31 cellular contexts compared by ENCODE assay signal in the genomic region with DNA sequence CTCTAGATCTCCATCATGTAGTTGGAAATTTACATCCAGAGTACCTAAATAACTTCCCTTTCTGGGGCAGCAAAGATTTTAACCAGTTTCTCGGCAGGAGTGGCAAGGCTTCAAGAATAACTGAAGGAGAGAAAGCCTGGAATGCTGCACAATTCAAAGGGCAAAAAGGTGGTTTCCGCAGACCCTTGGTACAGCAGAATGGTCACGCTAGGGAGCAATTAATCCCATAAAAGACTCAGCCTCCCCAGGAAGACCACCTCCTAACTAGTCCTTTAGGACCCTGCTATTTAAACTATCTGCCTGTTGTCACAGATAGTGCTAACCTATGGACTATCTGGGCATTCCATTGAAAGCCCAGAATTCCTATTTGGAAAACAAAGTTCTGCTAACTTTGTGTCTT. TPM values are rescaled to one million over a fixed set of nuclear protein-coding genes. Genes with fewer than 3 reads are reported as not detected.
DNase-seq lines count a peak whose midpoint lies in the region; ATAC-seq, FAIRE-seq and TF ChIP-seq lines count a peak whose summit lies in the region.
"Had no signal": no experiment of that assay in that cellular context is flagged by ENCODE, and none has a peak within 500 bp of the region (broad histone marks: within the 10 kb centered on the region; RNA-seq: fewer than 3 reads in every experiment).

No MANE protein-coding gene starts in this region.

- no peak for TF ChIP-seq POLR2A in H1 (IDR thresholded peaks at IDR 0.05; ENCODE audit: control extremely low read depth in 1 of 2, low read depth in 2 of 2, low read length in 2 of 2)

- 0 out of 2 replicates have a peak overlapping the region, but pooled peaks have one; percentile 50 for H2BK20ac ChIP-seq in H1 (ENCODE audit: low read length)

- no peaks in the 10 kb centered on the region for H3K4me1 Mint-ChIP-seq in CD8-positive, alpha-beta memory T cell
- H3K4me1 Mint-ChIP-seq: activated CD4-positive, alpha-beta T cell treated with anti-CD3 and anti-CD28 coated beads for 36 hours; activated naive CD4-positive, alpha-beta T cell treated with anti-CD3 and anti-CD28 coated beads, Interleukin-2, amount 50 U/mL, for 24 hours; immature natural killer cell had no signal

- H4K8ac ChIP-seq in H1 (ENCODE audit: extremely low read depth, insufficient read depth, low read length) = no peak overlapping the region

- no peaks in the 10 kb centered on the region for H3K79me1 ChIP-seq in H1 (ENCODE audit: low read depth, low read length)

- TF ChIP-seq EP300 in H1 (IDR thresholded peaks at IDR 0.05; ENCODE audit: borderline replicate concordance in 1 of 2, low read depth in 2 of 2, low read length in 2 of 2) = peak in 1 of 2 experiments; percentile 47; a peak in 1 of 3 replicates

- no peaks in the 10 kb centered on the region for H3F3A ChIP-seq in smooth muscle cell (ENCODE audit: low read depth)

- no peak overlapping the region for H3K23ac ChIP-seq in H1 (ENCODE audit: insufficient read length)

- no peak overlapping the region for H3K27ac Mint-ChIP-seq in CD8-positive, alpha-beta memory T cell
- H3K27ac Mint-ChIP-seq: activated CD4-positive, alpha-beta T cell treated with anti-CD3 and anti-CD28 coated beads for 36 hours; activated CD8-positive, alpha-beta T cell treated with anti-CD3 and anti-CD28 coated beads for 36 hours; activated naive CD4-positive, alpha-beta T cell treated with anti-CD3 and anti-CD28 coated beads, Interleukin-2, amount 50 U/mL, for 24 hours; HFFc6; immature natural killer cell; stimulated activated naive CD8-positive, alpha-beta T cell treated with anti-CD3 and anti-CD28 coated beads, Interleukin-15, Interleukin-2, amounts not matched to agents 100 ng/mL and 50 ng/mL, for 24 hours had no signal

- H3K9me3 Mint-ChIP-seq in CD8-positive, alpha-beta memory T cell = peaks cover 2 to 21% (median 14%) of the 10 kb centered on the region in 5 donors

- no peak overlapping the region for H3K4ac ChIP-seq in H1 (replicated peaks; ENCODE audit: insufficient read length, low read depth, low read length)

- H4K91ac ChIP-seq in H1 (replicated peaks; ENCODE audit: insufficient read length, low read length) = no peak overlapping the region

- no peak overlapping the region for H2BK12ac ChIP-seq in H1 (ENCODE audit: low read depth, low read length)

- peak overlapping the region; percentile 47 for H3K27ac ChIP-seq in HUES64 (ENCODE audit: low read depth, low read length)
- no peak overlapping the region; the same call in 1 of the 2 replicates for H3K27ac ChIP-seq in H1 (ENCODE audit: low read depth, low read length)
- H3K27ac ChIP-seq in iPS-20b (ENCODE audit: low read length) = peak overlapping the region; percentile 35
- H3K27ac ChIP-seq in smooth muscle cell (ENCODE audit: low read depth) = no peak overlapping the region
- H3K27ac ChIP-seq in CD8-positive, alpha-beta memory T cell (ENCODE audit: low read depth, low read length) = no peak overlapping the region
- H3K27ac ChIP-seq: BLaER1, spleen, thyroid gland had no signal

- H3K4me3 ChIP-seq in HUES64 (ENCODE audit: low read length) (peak overlapping the region; percentile 55), H1 (ENCODE audit: extremely low read depth in 1 of 4, insufficient read depth in 2 of 4, low read depth in 3 of 4, low read length in 4 of 4) (peak overlapping the region; percentile 50 to 64 (median 58); a peak in 7 of 8 replicates), iPS-20b (ENCODE audit: low read length) (peak overlapping the region; percentile 72), smooth muscle cell (no peak overlapping the region)
- no peak overlapping the region for H3K4me3 ChIP-seq in CD8-positive, alpha-beta memory T cell (ENCODE audit: low read length)
- H3K4me3 ChIP-seq: BLaER1, K562, spleen, thyroid gland had no signal

- no peak overlapping the region for H4K5ac ChIP-seq in H1 (ENCODE audit: insufficient read length, low read depth, low read length)

- H3K36me3 Mint-ChIP-seq in CD8-positive, alpha-beta memory T cell = peaks cover 0 to 1% (median 0%) of the 10 kb centered on the region in 3 donors

- peak overlapping the region; percentile 54; the same call in 1 of the 2 replicates for H2BK5ac ChIP-seq in H1 (ENCODE audit: low read depth, low read length)

- H3K27me3 ChIP-seq in HUES64 (ENCODE audit: insufficient read depth, low read length) (peaks cover 37% of the 10 kb centered on the region), H1 (replicated peaks in 1 of 4; ENCODE audit: control insufficient read depth in 3 of 4, extremely low read depth in 1 of 4, insufficient read depth in 3 of 4, low read length in 3 of 4) (peaks cover 5 to 33% (median 23%) of the 10 kb centered on the region in 4 experiments), iPS-20b (ENCODE audit: insufficient read depth, low read length) (peaks cover 37% of the 10 kb centered on the region), smooth muscle cell (ENCODE audit: low read depth) (peaks cover 68% of the 10 kb centered on the region)
- no peaks in the 10 kb centered on the region for H3K27me3 ChIP-seq in CD8-positive, alpha-beta memory T cell (ENCODE audit: insufficient read depth, low read length, poor library complexity, severe bottlenecking)
- H3K27me3 ChIP-seq: thyroid gland had no signal

- peak; percentile 13 for FAIRE-seq in H1 (lab: Jason Lieb, UNC)
- FAIRE-seq: bronchial epithelial cell, GM12892, K562 had no signal

- DNase-seq in H1 (ENCODE audit: low read depth in 1 of 2, low spot score in 2 of 2) (no peak), smooth muscle cell (lab: John Stamatoyannopoulos, UW; ENCODE audit: unreplicated experiment) (no peak), SIG-M5 (lab: John Stamatoyannopoulos, UW) (no peak)
- DNase-seq in CD8-positive, alpha-beta memory T cell = no peak
- DNase-seq: activated CD8-positive, alpha-beta memory T cell treated with anti-CD3 and anti-CD28 coated beads, Interleukin-2, amount 50 U/mL, for 48 hours; DMS153; effector CD8-positive, alpha-beta T cell; HFFc6; immature natural killer cell; NCI-H1105; stimulated activated CD4-positive, alpha-beta T cell treated with anti-CD3 and anti-CD28 coated beads, Interleukin-2, amount 100 ng/mL, for 24 hours; stimulated activated CD8-positive, alpha-beta memory T cell treated with anti-CD3 and anti-CD28 coated beads, Interleukin-4, amount 100 ng/mL, for 48 hours; SW 1271; thyroid gland had no signal

- 4% methylated on average over 3 of the region's 3 CpGs for WGBS in HUES64
- 0% methylated on average over 3 of the region's 3 CpGs; no CpG with 5 or more reads in 1 of the 2 experiments for WGBS in H1 (ENCODE audit: extremely low coverage in 1 of 2, insufficient coverage in 1 of 2, insufficient read length in 1 of 2, insufficient replicate concordance in 2 of 2, low coverage in 1 of 2, low lambda C conversion rate in 2 of 2, missing lambda C conversion rate in 1 of 2), 2 experiments
- 23% methylated on average over 3 of the region's 3 CpGs for whole genome bisulfite sequencing in smooth muscle cell (ENCODE audit: low lambda C conversion rate)

- H3K4me1 ChIP-seq in HUES64 (ENCODE audit: insufficient read depth, low read length) (peaks cover 26% of the 10 kb centered on the region), H1 (replicated peaks in 1 of 4; ENCODE audit: control insufficient read depth in 3 of 4, insufficient read depth in 4 of 4, low read length in 3 of 4) (peaks cover 0 to 18% (median 10%) of the 10 kb centered on the region in 4 experiments; a peak in 6 of 7 replicates), iPS-20b (ENCODE audit: insufficient read depth, low read length) (peaks cover 19% of the 10 kb centered on the region; the same call in 1 of the 2 replicates), smooth muscle cell (ENCODE audit: low read depth) (peaks cover 22% of the 10 kb centered on the region)
- no peaks in the 10 kb centered on the region for H3K4me1 ChIP-seq in CD8-positive, alpha-beta memory T cell (ENCODE audit: insufficient read depth, low read length)
- H3K4me1 ChIP-seq: BLaER1, spleen, thyroid gland had no signal

- H3K79me2 ChIP-seq in H1 (ENCODE audit: control insufficient read depth in 1 of 2, insufficient read depth in 2 of 2, low read length in 2 of 2) = no peaks in the 10 kb centered on the region
- no peaks in the 10 kb centered on the region for H3K79me2 ChIP-seq in smooth muscle cell (ENCODE audit: low read depth)

- H2AFZ ChIP-seq in H1 (ENCODE audit: low read length) (peak overlapping the region; percentile 4; the same call in 1 of the 2 replicates), smooth muscle cell (ENCODE audit: low read depth) (no peak overlapping the region)

- ATAC-seq in GM21367 (IDR thresholded peaks at IDR 0.05; ENCODE audit: unreplicated experiment) = no peak
- ATAC-seq: activated CD4-positive, alpha-beta T cell treated with anti-CD3 and anti-CD28 coated beads for 36 hours; activated CD8-positive, alpha-beta T cell treated with anti-CD3 and anti-CD28 coated beads for 36 hours; K562 had no signal

- TF ChIP-seq RAD21 in H1 (IDR thresholded peaks at IDR 0.05 in 1 of 2, conservative IDR thresholded peaks at IDR 0.05 in 1 of 2; ENCODE audit: low read depth in 2 of 2, low read length in 2 of 2) = no peak

- H3K4me3 Mint-ChIP-seq in CD8-positive, alpha-beta memory T cell = no peak overlapping the region
- H3K4me3 Mint-ChIP-seq: activated CD4-positive, alpha-beta T cell treated with anti-CD3 and anti-CD28 coated beads for 36 hours; activated CD8-positive, alpha-beta T cell treated with anti-CD3 and anti-CD28 coated beads for 36 hours; activated naive CD4-positive, alpha-beta T cell treated with anti-CD3 and anti-CD28 coated beads, Interleukin-2, amount 50 U/mL, for 24 hours; HFFc6; immature natural killer cell; stimulated activated naive CD8-positive, alpha-beta T cell treated with anti-CD3 and anti-CD28 coated beads, Interleukin-15, Interleukin-2, amounts not matched to agents 100 ng/mL and 50 ng/mL, for 24 hours had no signal

- H3K9me3 ChIP-seq in HUES64 (ENCODE audit: insufficient read depth, low read depth, low read length) (no peaks in the 10 kb centered on the region), H1 (ENCODE audit: insufficient read depth in 2 of 2, low read depth in 1 of 2, low read length in 1 of 2) (peaks cover 0 to 10% of the 10 kb centered on the region in 2 experiments; a peak in 2 of 4 replicates), iPS-20b (ENCODE audit: insufficient read depth, low read depth, low read length) (no peaks in the 10 kb centered on the region), smooth muscle cell (replicated peaks; ENCODE audit: low read depth) (no peaks in the 10 kb centered on the region)
- no peaks in the 10 kb centered on the region for H3K9me3 ChIP-seq in CD8-positive, alpha-beta memory T cell (ENCODE audit: low read length)
- H3K9me3 ChIP-seq: thyroid gland had no signal

- H2AK5ac ChIP-seq in H1 (ENCODE audit: low read depth, low read length) = no peak overlapping the region

- H3K23me2 ChIP-seq in H1 (ENCODE audit: low read depth, low read length) = peaks cover 6% of the 10 kb centered on the region; the same call in 1 of the 2 replicates

- CTCF ChIA-PET in H1 (lab: Charles Lee; ENCODE audit: partially characterized antibody) = interaction anchor here (0.7 to 1.4 kb wide), 12 partner anchors 42 to 574 kb away, joined by 3 to 10 read pairs (median 4); no protein-coding TSS in a partner anchor
- CTCF ChIA-PET in CD8-positive, alpha-beta memory T cell (lab: Charles Lee) = no interaction called here

- POLR2A ChIA-PET in H1 (lab: Charles Lee; ENCODE audit: partially characterized antibody) = no interaction called here
- POLR2A ChIA-PET in CD8-positive, alpha-beta memory T cell (lab: Charles Lee) = no interaction called here

- H3K27me3 Mint-ChIP-seq in CD8-positive, alpha-beta memory T cell = peaks cover 11 to 30% of the 10 kb centered on the region in 2 donors

- H4K20me1 ChIP-seq in H1 (replicated peaks in 1 of 2; ENCODE audit: control insufficient read depth in 1 of 2, insufficient read depth in 2 of 2, low read length in 2 of 2) (no peaks in the 10 kb centered on the region), smooth muscle cell (ENCODE audit: low read depth) (no peaks in the 10 kb centered on the region)
- H4K20me1 ChIP-seq: BLaER1 had no signal

- H3K4me2 ChIP-seq in H1 (ENCODE audit: insufficient read depth in 1 of 2, low read depth in 2 of 2, low read length in 2 of 2) = peak overlapping the region; percentile 84 to 98
- peak overlapping the region; percentile 78 for H3K4me2 ChIP-seq in smooth muscle cell
- H3K4me2 ChIP-seq: BLaER1 had no signal

- no peak overlapping the region for H2BK15ac ChIP-seq in H1 (ENCODE audit: low read length)

- H3K36me3 ChIP-seq in HUES64 (ENCODE audit: insufficient read depth, low read length) = no peaks in the 10 kb centered on the region
- H3K36me3 ChIP-seq in H1 (ENCODE audit: control insufficient read depth in 2 of 4, insufficient read depth in 4 of 4, low read length in 3 of 4) = no peaks in the 10 kb centered on the region
- no peaks in the 10 kb centered on the region for H3K36me3 ChIP-seq in iPS-20b (ENCODE audit: insufficient read depth, low read depth, low read length)
- no peaks in the 10 kb centered on the region for H3K36me3 ChIP-seq in smooth muscle cell (ENCODE audit: low read depth)
- H3K36me3 ChIP-seq in CD8-positive, alpha-beta memory T cell (ENCODE audit: insufficient read depth, low read length) = no peaks in the 10 kb centered on the region
- H3K36me3 ChIP-seq: BLaER1, spleen, thyroid gland had no signal

- H3K18ac ChIP-seq in H1 (ENCODE audit: extremely low read depth, low read length) = no peak overlapping the region

- H3K9ac ChIP-seq in HUES64 (ENCODE audit: low read depth, low read length) = peak overlapping the region; percentile 61; the same call in 1 of the 2 replicates
- H3K9ac ChIP-seq in H1 (replicated peaks in 1 of 4; ENCODE audit: extremely low read depth in 1 of 4, low read depth in 3 of 4, low read length in 3 of 4) = peak overlapping the region in 1 of 4 experiments; percentile 15; a peak in 1 of 7 replicates
- H3K9ac ChIP-seq in iPS-20b (ENCODE audit: low read depth, low read length) = peak overlapping the region; percentile 75; the same call in 1 of the 2 replicates
- no peak overlapping the region for H3K9ac ChIP-seq in smooth muscle cell (ENCODE audit: low read depth)
- H3K9ac ChIP-seq: BLaER1 had no signal

- no peak overlapping the region for H2BK120ac ChIP-seq in H1 (replicated peaks; ENCODE audit: low read depth, low read length)

- TF ChIP-seq CTCF in H1 (IDR thresholded peaks at IDR 0.05; ENCODE audit: control extremely low read depth in 1 of 3, insufficient read depth in 1 of 3, low read depth in 1 of 3, low read length in 3 of 3) (no peak), smooth muscle cell (IDR thresholded peaks at IDR 0.05; ENCODE audit: borderline replicate concordance, insufficient read depth, poor library complexity, severe bottlenecking) (no peak)

- no peak overlapping the region for H3K14ac ChIP-seq in H1 (ENCODE audit: insufficient read length)

- H3K56ac ChIP-seq in H1 (replicated peaks; ENCODE audit: insufficient read length, low read depth, low read length) = no peak overlapping the region

RNA-seq across cellular contexts. Expression of gene HTR1A, which starts 3.6 kb away (rescaled TPM):
- 3.1 TPM for polyA plus RNA-seq in HUES64 (2013, experiment 1 of 2)
- polyA plus RNA-seq in HUES64 (2013, experiment 2 of 2) = 1.4 TPM
- total RNA-seq in H1 (2021; fragmentation: NEBNext Ultra II Directional; extraction: Animal tissue kit (Norgen Biotek cat#: 25700)) = 3.8 and 4.7 TPM in 2 replicates
- polyA plus RNA-seq in H1 (2011; rRNA removed) (6.2 and 6.5 TPM in 2 replicates), smooth muscle cell (not detected in 2 replicates)
- 4.2 TPM for polyA plus RNA-seq in H1 (2011; cell fraction: cytosol; rRNA removed)
- 5.5 TPM for polyA plus RNA-seq in H1 (2011; cell fraction: nucleus; rRNA removed)
- 3.8 to 8.1 TPM (median 4.4 TPM) in 4 replicates for polyA plus RNA-seq in H1 (2012, experiment 1 of 2)
- polyA plus RNA-seq in H1 (2012, experiment 2 of 2) = 3.0 TPM
- polyA plus RNA-seq in H1 (2013, experiment 1 of 2) = 1.6 TPM
- 1.8 TPM for polyA plus RNA-seq in H1 (2013, experiment 2 of 2)
- polyA minus RNA-seq in H1 (2011; rRNA and poly(A)+ RNA removed) = 5.6 and 8.3 TPM in 2 replicates
- 6.5 TPM for polyA minus RNA-seq in H1 (2011; cell fraction: cytosol; rRNA and poly(A)+ RNA removed)
- polyA minus RNA-seq in H1 (2011; cell fraction: nucleus; rRNA and poly(A)+ RNA removed) = 7.9 TPM
- total RNA-seq in smooth muscle cell = not detected in 2 replicates
- not detected for total RNA-seq in CD8-positive, alpha-beta memory T cell
- not detected for polyA plus RNA-seq in CD8-positive, alpha-beta memory T cell
- total RNA-seq: activated CD4-positive, alpha-beta T cell treated with anti-CD3 and anti-CD28 coated beads for 36 hours; activated CD8-positive, alpha-beta T cell treated with anti-CD3 and anti-CD28 coated beads for 36 hours; bronchial epithelial cell; epithelial cell of proximal tubule; HFFc6; HT-29; K562; mammary epithelial cell; NCI-H460; spleen had no signal
- polyA plus RNA-seq: AG04450, immature natural killer cell, K562, mammary epithelial cell, spleen had no signal

Comparison
In these comparisons a context has a peak if more than half of its experiments do, and no peak if none do; other contexts are left out.
1. H3K27ac ChIP-seq: peak in HUES64 (single experiment) and iPS-20b (single experiment); none in H1 (single experiment), smooth muscle cell (single experiment) and CD8-positive, alpha-beta memory T cell (single experiment).
2. H3K4me3 ChIP-seq: peak in HUES64 (single experiment), H1 (4 of 4) and iPS-20b (single experiment); none in smooth muscle cell (single experiment) and CD8-positive, alpha-beta memory T cell (single experiment).